ENCODE assay signal across 10 cellular contexts in genomic region chr4:70714488-70714887, GRCh38. TPM values are rescaled to one million over a fixed set of nuclear protein-coding genes. Genes with fewer than 3 reads are reported as not detected.
DNase-seq lines count a peak whose midpoint lies in the region; ATAC-seq and TF ChIP-seq lines count a peak whose summit lies in the region.
"Had no signal": no experiment of that assay in that cellular context is flagged by ENCODE, and none has a peak within 500 bp of the region (broad histone marks: within the 10 kb centered on the region; RNA-seq: fewer than 3 reads in every experiment).

No MANE protein-coding gene starts in this region.

- TF ChIP-seq CTCF in prostate gland (IDR thresholded peaks at IDR 0.05) = no peak

- H3K27me3 Mint-ChIP-seq in activated naive CD8-positive, alpha-beta T cell treated with anti-CD3 and anti-CD28 coated beads for 36 hours = no peaks in the 10 kb centered on the region

- H3K27ac Mint-ChIP-seq in activated naive CD8-positive, alpha-beta T cell treated with anti-CD3 and anti-CD28 coated beads for 36 hours = peak overlapping the region; percentile 49

- DNase-seq in Caki2 (ENCODE audit: low read depth) (peak; percentile 26), AG20443 (ENCODE audit: low spot score) (no peak), prostate gland (ENCODE audit: low spot score) (no peak), hypothalamus (lab: John Stamatoyannopoulos, UW) (no peak), SHP77 treated with DMSO at 0.1 percent for 48 hours (lab: John Stamatoyannopoulos, UW) (no peak)
- no peak for DNase-seq in activated naive CD8-positive, alpha-beta T cell treated with anti-CD3 and anti-CD28 coated beads for 36 hours
- DNase-seq: NK-92 treated with Interleukin-12 subunit alpha and Interleukin-12 subunit beta, amount 100 ng/mL, for 24 hours; right cardiac atrium had no signal

- no peaks in the 10 kb centered on the region for H3K27me3 ChIP-seq in prostate gland (replicated peaks; ENCODE audit: insufficient read depth)

- H3K36me3 ChIP-seq in prostate gland = no peaks in the 10 kb centered on the region

- no peak overlapping the region for H3K27ac ChIP-seq in prostate gland

- ATAC-seq in GM19467 (IDR thresholded peaks at IDR 0.05; ENCODE audit: unreplicated experiment) (peak; percentile 51), HG03064 (IDR thresholded peaks at IDR 0.05; ENCODE audit: low read depth, unreplicated experiment) (peak; percentile 41)

- H3K36me3 Mint-ChIP-seq in activated naive CD8-positive, alpha-beta T cell treated with anti-CD3 and anti-CD28 coated beads for 36 hours = peaks cover 3% of the 10 kb centered on the region

- in situ Hi-C loops in Caki2 (cut with HindIII; ENCODE audit: low pct_unique_long_range_greater_than_20kb, low sequenced_read_pairs) = no loop called here

- peaks cover 3% of the 10 kb centered on the region for H3K4me1 ChIP-seq in prostate gland (replicated peaks)

- TF ChIP-seq POLR2A in prostate gland (IDR thresholded peaks at IDR 0.05) = no peak

- 96% methylated on average over 2 of the region's 2 CpGs for WGBS in prostate gland

- H3K9me3 Mint-ChIP-seq in activated naive CD8-positive, alpha-beta T cell treated with anti-CD3 and anti-CD28 coated beads for 36 hours = no peaks in the 10 kb centered on the region

- H3K4me3 ChIP-seq in prostate gland = no peak overlapping the region

- no peaks in the 10 kb centered on the region for H3K9me3 ChIP-seq in prostate gland

- no peak overlapping the region for H3K4me3 Mint-ChIP-seq in activated naive CD8-positive, alpha-beta T cell treated with anti-CD3 and anti-CD28 coated beads for 36 hours

- intact Hi-C loops in prostate gland (cut with DNase I) = no loop called here

- peaks cover 40% of the 10 kb centered on the region for H3K4me1 Mint-ChIP-seq in activated naive CD8-positive, alpha-beta T cell treated with anti-CD3 and anti-CD28 coated beads for 36 hours

RNA-seq across cellular contexts. Expression of gene RUFY3, which starts 7.3 kb away (rescaled TPM):
- 18.2 and 42.9 TPM in 2 replicates for total RNA-seq in Caki2 (2014; rRNA removed; shearing (Covaris generic); ENCODE audit: low replicate concordance)
- 10 to 100 TPM; 10.1 to 11.3 TPM for total RNA-seq in activated naive CD8-positive, alpha-beta T cell treated with anti-CD3 and anti-CD28 coated beads for 36 hours
- total RNA-seq in prostate gland = 100 to 1,000 TPM in 1 of 2 donors, 10 to 100 TPM in 1; 51.7 to 118 TPM

RNA-seq across cellular contexts. Expression of gene UTP3, which starts 26.2 kb away (rescaled TPM):
- 9.5 and 10.9 TPM in 2 replicates for total RNA-seq in Caki2 (2014; rRNA removed; shearing (Covaris generic); ENCODE audit: low replicate concordance)
- total RNA-seq in activated naive CD8-positive, alpha-beta T cell treated with anti-CD3 and anti-CD28 coated beads for 36 hours = 10 to 100 TPM; 46.9 to 49.7 TPM
- 10 to 100 TPM; 13.4 to 19.7 TPM for total RNA-seq in prostate gland

RNA-seq across cellular contexts. Expression of gene JCHAIN, which starts 48.2 kb away (rescaled TPM):
- total RNA-seq in Caki2 (2014; rRNA removed; shearing (Covaris generic); ENCODE audit: low replicate concordance) = not detected in 2 replicates
- total RNA-seq in activated naive CD8-positive, alpha-beta T cell treated with anti-CD3 and anti-CD28 coated beads for 36 hours = not detected
- 1 to 10 TPM in 1 of 2 donors, under 1 TPM in 1; 0.62 to 2.0 TPM for total RNA-seq in prostate gland
